Comparison of ENCODE assay signal across 8 cellular contexts in the genomic region with DNA sequence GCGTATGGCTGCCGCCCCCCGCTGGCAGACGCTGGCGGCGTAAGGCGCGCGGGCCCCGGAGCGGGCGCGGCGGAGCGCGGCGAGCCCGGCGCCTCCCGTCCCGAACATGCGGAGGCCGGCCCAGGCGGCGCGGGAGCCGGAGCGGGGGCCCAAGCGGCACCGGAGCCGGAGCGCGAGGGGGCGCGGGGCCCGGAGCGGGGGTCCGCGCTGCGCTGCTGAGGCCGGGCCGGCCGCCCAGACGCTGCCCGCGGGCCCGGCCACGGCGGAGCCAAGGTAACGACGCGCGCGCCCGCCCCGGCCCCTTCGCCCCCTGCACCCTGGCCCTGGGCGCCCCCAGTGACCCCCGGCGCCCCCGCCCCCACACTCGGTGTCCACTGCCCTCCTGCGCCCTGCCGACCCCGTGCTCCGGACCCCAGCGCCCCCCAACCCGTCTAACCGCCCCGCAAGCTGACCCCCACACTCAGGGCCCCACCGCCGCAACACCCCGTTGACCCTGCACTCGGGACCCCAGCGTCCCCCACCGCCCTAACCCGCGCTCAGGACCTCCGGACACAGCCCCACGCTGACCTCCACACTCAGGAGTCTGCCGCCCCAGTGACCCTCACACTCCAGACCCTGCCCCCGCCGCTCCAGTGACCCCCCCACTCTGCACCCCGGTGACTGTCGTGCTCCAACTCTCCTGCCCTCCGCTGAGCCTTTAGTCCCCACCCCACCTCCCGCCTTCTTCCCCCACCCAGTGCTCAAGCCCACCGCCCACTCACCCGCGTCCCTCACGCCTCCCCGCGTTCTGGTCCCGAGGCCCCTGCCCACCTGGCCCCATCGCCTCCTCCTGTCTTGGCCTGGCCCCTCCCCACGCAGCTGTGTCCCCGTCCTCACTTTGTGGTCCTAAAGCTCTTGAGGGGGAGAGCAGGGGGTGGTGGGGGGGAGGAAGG. TPM values are rescaled to one million over a fixed set of nuclear protein-coding genes. Genes with fewer than 3 reads are reported as not detected.
A peak's percentile ranks its signal among the peaks of the same experiment; 100 is the strongest.
DNase-seq lines count a peak whose midpoint lies in the region; ATAC-seq and TF ChIP-seq lines count a peak whose summit lies in the region.

A gene (plus strand): TSS at position 27 of the 932 bp plus-strand sequence. CDS start 28,601 bp downstream, outside the sequence.

- H2BK120ac ChIP-seq in H9 (ENCODE audit: low read depth, low read length, poor library complexity, severe bottlenecking) = no peak within 1 kb of the TSS

- no peaks in the 10 kb centered on the region for H3K36me3 ChIP-seq in CD8-positive, alpha-beta T cell (ENCODE audit: insufficient read depth, low read length)

- H3K4me1 ChIP-seq in CD8-positive, alpha-beta T cell (ENCODE audit: insufficient read depth, low read length) = peaks cover 31% of the 10 kb centered on the region
- no peaks in the 10 kb centered on the region; the same call in 1 of the 2 replicates for H3K4me1 ChIP-seq in H9 (ENCODE audit: insufficient read depth, low read length)

- no peaks in the 10 kb centered on the region for H4K20me1 ChIP-seq in H9 (ENCODE audit: control insufficient read depth, insufficient read depth, insufficient read length)

- peaks cover 30% of the 10 kb centered on the region for H3K4me1 Mint-ChIP-seq in CD8-positive, alpha-beta T cell (ENCODE audit: low read depth)
- H3K4me1 Mint-ChIP-seq in H9 (peaks cover 17 to 26% of the 10 kb centered on the region in 2 experiments), nephron progenitor cell (peaks cover 33% of the 10 kb centered on the region)

- no peak within 1 kb of the TSS for H3K56ac ChIP-seq in H9 (ENCODE audit: insufficient read length, low read depth, low read length)

- no peak within 1 kb of the TSS for H3T11ph ChIP-seq in H9 (ENCODE audit: low read length)

- H2BK12ac ChIP-seq in H9 (ENCODE audit: insufficient read length, low read depth, low read length) = no peak within 1 kb of the TSS

- peak within 1 kb of the TSS; percentile 75; the same call in 1 of the 2 replicates for H3K14ac ChIP-seq in H9 (ENCODE audit: insufficient read depth, low read length)

- H2BK15ac ChIP-seq in H9 (ENCODE audit: low read depth, low read length) = no peak within 1 kb of the TSS

- H2AK5ac ChIP-seq in H9 (ENCODE audit: insufficient read length, low read length) = no peak within 1 kb of the TSS

- peak within 1 kb of the TSS; percentile 93 for H3K4me3 Mint-ChIP-seq in CD8-positive, alpha-beta T cell
- peak within 1 kb of the TSS; percentile 91 to 96 for H3K4me3 Mint-ChIP-seq in H9
- peak within 1 kb of the TSS; percentile 93 for H3K4me3 Mint-ChIP-seq in nephron progenitor cell

- peak in 3 of 7 experiments; percentile 7 to 56 (median 25) for DNase-seq in CD8-positive, alpha-beta T cell
- no peak for DNase-seq in H9
- DNase-seq in epithelial cell of prostate (ENCODE audit: low read depth, low spot score) = no peak
- peak; percentile 37 for DNase-seq in nephron progenitor cell
- DNase-seq in UCSD-AML1 (lab: John Stamatoyannopoulos, UW; ENCODE audit: unreplicated experiment) = no peak

- H4K5ac ChIP-seq in H9 (ENCODE audit: insufficient read length, low read depth, low read length) = no peak within 1 kb of the TSS

- peaks cover 9% of the 10 kb centered on the region for H3K23me2 ChIP-seq in H9 (ENCODE audit: insufficient read length, low read depth, low read length, poor library complexity, severe bottlenecking)

- TF ChIP-seq CTCF in CD8-positive, alpha-beta T cell (IDR thresholded peaks at IDR 0.05) = no peak
- TF ChIP-seq CTCF in H9 (conservative IDR thresholded peaks at IDR 0.05) (no peak), nephron progenitor cell (IDR thresholded peaks at IDR 0.05) (no peak)

- peak; percentile 0 for ATAC-seq in CD8-positive, alpha-beta T cell
- no peak for ATAC-seq in GM19328 (IDR thresholded peaks at IDR 0.05; ENCODE audit: unreplicated experiment)
- ATAC-seq in HG03280 (IDR thresholded peaks at IDR 0.05; ENCODE audit: unreplicated experiment) = no peak

- intact Hi-C loops in CD8-positive, alpha-beta T cell (cut with DNase I, micrococcal nuclease) = loop anchor here in 1 of 2 experiments (1.0 kb wide), 1 partner anchor 12 kb away; no protein-coding TSS in a partner anchor
- intact Hi-C loops in T-helper 1 cell treated with Interleukin-12 subunit alpha and Interleukin-12 subunit beta and Interleukin-4 antibody, amounts not matched to agents 30 ng/mL and 1 ng/mL, for 36 hours (cut with micrococcal nuclease) = loop anchor here (2.0 kb wide), 1 partner anchor 67 kb away; no protein-coding TSS in a partner anchor

- H3K18ac ChIP-seq in H9 (ENCODE audit: insufficient read length, low read depth, low read length) = peak within 1 kb of the TSS; percentile 37

- H3K4me2 ChIP-seq in H9 (ENCODE audit: insufficient read depth, insufficient read length, low read length) = peak within 1 kb of the TSS; percentile 80

- no peak within 1 kb of the TSS for H3K4ac ChIP-seq in H9 (ENCODE audit: low read depth, low read length)

- peaks cover 28% of the 10 kb centered on the region; the same call in 1 of the 2 replicates for H3K79me2 ChIP-seq in H9 (ENCODE audit: insufficient read depth, low read length)

- no peak within 1 kb of the TSS for H4K91ac ChIP-seq in H9 (ENCODE audit: insufficient read length, low read depth, low read length)

- H2AFZ ChIP-seq in H9 (ENCODE audit: low read length) = no peak within 1 kb of the TSS

- H4K8ac ChIP-seq in H9 (replicated peaks; ENCODE audit: insufficient read length, low read depth, low read length) = no peak within 1 kb of the TSS

- peaks cover 4% of the 10 kb centered on the region for H3K79me1 ChIP-seq in H9 (ENCODE audit: insufficient read depth, low read depth, low read length, poor library complexity, severe bottlenecking)

- H3K4me3 ChIP-seq in CD8-positive, alpha-beta T cell (ENCODE audit: low read depth, low read length) = peak within 1 kb of the TSS; percentile 100

- peaks cover 15% of the 10 kb centered on the region for H3K36me3 Mint-ChIP-seq in CD8-positive, alpha-beta T cell
- peaks cover 0 to 2% (median 0%) of the 10 kb centered on the region in 3 experiments; a peak in 1 of 7 replicates for H3K36me3 Mint-ChIP-seq in H9 (ENCODE audit: insufficient read depth in 1 of 3, low read depth in 3 of 3)
- H3K36me3 Mint-ChIP-seq in nephron progenitor cell (ENCODE audit: low read depth) = peaks cover 4% of the 10 kb centered on the region

- H3K27ac ChIP-seq in CD8-positive, alpha-beta T cell (ENCODE audit: low read depth, low read length) = peak within 1 kb of the TSS; percentile 98
- H3K27ac ChIP-seq in H9 (ENCODE audit: insufficient read length, low read depth, low read length) = no peak within 1 kb of the TSS
- H3K27ac ChIP-seq in epithelial cell of prostate = peak within 1 kb of the TSS; percentile 99

- no peaks in the 10 kb centered on the region for H3K9me3 Mint-ChIP-seq in CD8-positive, alpha-beta T cell
- no peaks in the 10 kb centered on the region; a peak in 2 of 5 replicates for H3K9me3 Mint-ChIP-seq in H9
- H3K9me3 Mint-ChIP-seq in nephron progenitor cell = no peaks in the 10 kb centered on the region

- no CpG with 5 or more reads among the region's 97 CpGs for WGBS in H9 (ENCODE audit: extremely low coverage, insufficient read length, low lambda C conversion rate)

- peak within 1 kb of the TSS; percentile 57 for H3K9ac ChIP-seq in H9 (ENCODE audit: extremely low read depth, insufficient read length, low read length)

- no peak within 1 kb of the TSS for H3K23ac ChIP-seq in H9 (ENCODE audit: insufficient read length, low read depth, low read length)

- no peak within 1 kb of the TSS for H2BK5ac ChIP-seq in H9 (ENCODE audit: insufficient read length, low read length)

- CTCF ChIA-PET in CD8-positive, alpha-beta T cell (lab: Charles Lee) = interaction anchor here (1.5 kb wide), 1 partner anchor 11 kb away, joined by 8 read pairs; no protein-coding TSS in a partner anchor

- H3K27me3 Mint-ChIP-seq in CD8-positive, alpha-beta T cell (ENCODE audit: low read depth) = no peaks in the 10 kb centered on the region
- no peaks in the 10 kb centered on the region for H3K27me3 Mint-ChIP-seq in H9 (ENCODE audit: low read depth)
- no peaks in the 10 kb centered on the region for H3K27me3 Mint-ChIP-seq in nephron progenitor cell (ENCODE audit: low read depth, poor library complexity)

- peak within 1 kb of the TSS; percentile 97 for H3K27ac Mint-ChIP-seq in CD8-positive, alpha-beta T cell
- H3K27ac Mint-ChIP-seq in H9 = peak within 1 kb of the TSS; percentile 96 to 98 (median 98)
- H3K27ac Mint-ChIP-seq in nephron progenitor cell = peak within 1 kb of the TSS; percentile 98

- H3K9me3 ChIP-seq in CD8-positive, alpha-beta T cell (ENCODE audit: low read length) = no peaks in the 10 kb centered on the region
- no peaks in the 10 kb centered on the region for H3K9me3 ChIP-seq in H9 (ENCODE audit: control insufficient read depth, low read depth, low read length)

- H3K27me3 ChIP-seq in CD8-positive, alpha-beta T cell (ENCODE audit: insufficient read depth, low read length) = no peaks in the 10 kb centered on the region
- no peaks in the 10 kb centered on the region for H3K27me3 ChIP-seq in H9 (ENCODE audit: insufficient read depth, low read length)

- POLR2A ChIA-PET in CD8-positive, alpha-beta T cell (lab: Charles Lee) = interaction anchor here (1.2 to 1.3 kb wide), 3 partner anchors 11 to 110 kb away, joined by 3 to 6 read pairs (median 3); a partner anchor contains a TSS

- H2BK20ac ChIP-seq in H9 (ENCODE audit: low read depth, low read length, poor library complexity, severe bottlenecking) = no peak within 1 kb of the TSS

RNA-seq across cellular contexts. Expression of the gene that starts here (rescaled TPM):
- total RNA-seq in CD8-positive, alpha-beta T cell = 100 to 1,000 TPM; 140 to 141 TPM
- 96.6 and 100.0 TPM in 2 replicates for total RNA-seq in H9 (2021)
- total RNA-seq in T-helper 1 cell treated with Interleukin-12 subunit alpha and Interleukin-12 subunit beta and Interleukin-4 antibody, amounts not matched to agents 30 ng/mL and 1 ng/mL, for 36 hours = 128 and 129 TPM in 2 replicates
